ENCODE assay signal across 8 cellular contexts in the genomic region with DNA sequence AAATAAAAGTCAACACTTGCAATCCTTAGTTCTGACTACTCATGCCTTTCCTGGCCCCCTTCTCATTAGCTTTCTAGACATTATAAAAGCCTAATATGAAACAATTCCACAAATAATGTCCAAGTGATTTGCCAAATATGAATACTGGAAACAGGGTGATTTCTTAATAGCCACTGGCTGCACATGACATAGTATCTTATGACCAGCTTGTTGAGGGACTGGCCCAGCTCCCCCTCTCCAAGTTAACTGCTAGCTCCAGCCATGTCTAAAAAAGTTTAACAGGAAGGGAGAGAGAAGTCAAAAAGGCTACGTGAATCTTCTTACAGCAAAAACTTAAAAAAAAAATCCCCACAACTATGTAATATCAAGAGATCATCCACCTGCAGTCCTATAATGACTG. TPM values are rescaled to one million over a fixed set of nuclear protein-coding genes. Genes with fewer than 3 reads are reported as not detected.
DNase-seq lines count a peak whose midpoint lies in the region; ATAC-seq and TF ChIP-seq lines count a peak whose summit lies in the region.

No MANE protein-coding gene starts in this region.

- DNase-seq in CD8-positive, alpha-beta memory T cell: no peak
- DNase-seq in cardiac fibroblast (ENCODE audit: low read depth in 2 of 2) (peak; percentile 64 to 81), NCI-H1105 (lab: John Stamatoyannopoulos, UW) (no peak)
- DNase-seq in stimulated activated naive CD4-positive, alpha-beta T cell (lab: John Stamatoyannopoulos, UW): no peak
- DNase-seq in activated CD4-positive, CD25-positive, alpha-beta regulatory T cell (lab: John Stamatoyannopoulos, UW): no peak

- no peaks in the 10 kb centered on the region for H3K27me3 Mint-ChIP-seq in CD8-positive, alpha-beta memory T cell

- no peak for TF ChIP-seq CTCF in cardiac fibroblast (IDR thresholded peaks at IDR 0.05; ENCODE audit: low read depth, low read length)

- H3K4me1 Mint-ChIP-seq in CD8-positive, alpha-beta memory T cell: peaks cover 54 to 77% (median 76%) of the 10 kb centered on the region in 3 donors

- peaks cover 43% of the 10 kb centered on the region for H3K4me1 ChIP-seq in CD8-positive, alpha-beta memory T cell (ENCODE audit: insufficient read depth, low read length)
- H3K4me1 ChIP-seq in mesodermal cell (ENCODE audit: control insufficient read depth, insufficient read depth, low read length, poor library complexity, severe bottlenecking): no peaks in the 10 kb centered on the region

- H3K9me3 ChIP-seq in CD8-positive, alpha-beta memory T cell (ENCODE audit: low read length): no peaks in the 10 kb centered on the region
- H3K9me3 ChIP-seq in KOPT-K1 (ENCODE audit: insufficient read depth, low read length, poor library complexity, severe bottlenecking): peaks cover 6% of the 10 kb centered on the region
- H3K9me3 ChIP-seq in mesodermal cell (ENCODE audit: control insufficient read depth, low read length): no peaks in the 10 kb centered on the region

- peak overlapping the region; percentile 86 to 97 (median 95) for H3K4me3 Mint-ChIP-seq in CD8-positive, alpha-beta memory T cell

- H3K27ac Mint-ChIP-seq in CD8-positive, alpha-beta memory T cell: peak overlapping the region in 6 of 8 donors; percentile 16 to 96 (median 48)

- POLR2A ChIA-PET in CD8-positive, alpha-beta memory T cell (lab: Charles Lee): interaction anchor here (1.2 kb wide), 1 partner anchor 180 kb away, joined by 3 read pairs; no protein-coding TSS in a partner anchor

- H3K36me3 ChIP-seq in CD8-positive, alpha-beta memory T cell (ENCODE audit: insufficient read depth, low read length): no peaks in the 10 kb centered on the region
- peaks cover 3% of the 10 kb centered on the region for H3K36me3 ChIP-seq in KOPT-K1 (ENCODE audit: insufficient read depth, low read length)
- peaks cover 3% of the 10 kb centered on the region for H3K36me3 ChIP-seq in mesodermal cell (ENCODE audit: control insufficient read depth, insufficient read depth, low read length)

- H3K4me3 ChIP-seq in CD8-positive, alpha-beta memory T cell (ENCODE audit: low read length): peak overlapping the region; percentile 83
- H3K4me3 ChIP-seq in cardiac fibroblast (replicated peaks in 1 of 2; ENCODE audit: low read depth in 2 of 2, low read length in 2 of 2) (peak overlapping the region; percentile 86 to 95), mesodermal cell (ENCODE audit: extremely low read depth, insufficient read depth, low read length, poor library complexity, severe bottlenecking) (peak overlapping the region; percentile 95)

- WGBS in mesodermal cell (ENCODE audit: insufficient coverage in 2 of 2), 2 experiments: no CpG with 5 or more reads among the region's 1 CpG

- no peaks in the 10 kb centered on the region for H3K9me3 Mint-ChIP-seq in CD8-positive, alpha-beta memory T cell

- peak overlapping the region; percentile 79 for H3K27ac ChIP-seq in CD8-positive, alpha-beta memory T cell (ENCODE audit: low read depth, low read length)
- H3K27ac ChIP-seq in KOPT-K1 (ENCODE audit: low read depth, low read length, poor library complexity, severe bottlenecking): peak overlapping the region; percentile 77
- H3K27ac ChIP-seq in mesodermal cell (ENCODE audit: low read depth, low read length, severe bottlenecking): no peak overlapping the region

- peaks cover 0 to 18% (median 5%) of the 10 kb centered on the region in 3 donors for H3K36me3 Mint-ChIP-seq in CD8-positive, alpha-beta memory T cell

- CTCF ChIA-PET in CD8-positive, alpha-beta memory T cell (lab: Charles Lee): no interaction called here

- no peak for ATAC-seq in HG02981 (IDR thresholded peaks at IDR 0.05; ENCODE audit: unreplicated experiment)

- H3K27me3 ChIP-seq in CD8-positive, alpha-beta memory T cell (ENCODE audit: insufficient read depth, low read length, poor library complexity, severe bottlenecking): no peaks in the 10 kb centered on the region

RNA-seq across cellular contexts. Expression of gene CERT1, which starts 1.5 kb away (rescaled TPM):
- total RNA-seq in CD8-positive, alpha-beta memory T cell: 10 to 100 TPM; 35.0 to 35.4 TPM
- polyA plus RNA-seq in CD8-positive, alpha-beta memory T cell: 18.5 TPM
- 21.9 TPM for polyA plus RNA-seq in mesodermal cell (2013, experiment 1 of 2)
- polyA plus RNA-seq in mesodermal cell (2013, experiment 2 of 2): 24.4 TPM

RNA-seq across cellular contexts. Expression of gene POLK, which starts 1.7 kb away (rescaled TPM):
- 10 to 100 TPM; 35.9 to 36.9 TPM for total RNA-seq in CD8-positive, alpha-beta memory T cell
- polyA plus RNA-seq in CD8-positive, alpha-beta memory T cell: 19.4 TPM
- polyA plus RNA-seq in mesodermal cell (2013, experiment 1 of 2): 11.7 TPM
- polyA plus RNA-seq in mesodermal cell (2013, experiment 2 of 2): 15.3 TPM

Comparison
In these comparisons a context has a peak if more than half of its experiments do, and no peak if none do; other contexts are left out.
1. DNase-seq: peak in cardiac fibroblast (2 of 2); none in CD8-positive, alpha-beta memory T cell (0 of 5), stimulated activated naive CD4-positive, alpha-beta T cell (0 of 6), activated CD4-positive, CD25-positive, alpha-beta regulatory T cell (0 of 4) and NCI-H1105 (single experiment).
2. Peak in every context shown above with its lines, with median percentiles within 50 percentile points of each other: H3K4me3 ChIP-seq.